Comparison of ENCODE assay signal across 25 cellular contexts in the genomic region with DNA sequence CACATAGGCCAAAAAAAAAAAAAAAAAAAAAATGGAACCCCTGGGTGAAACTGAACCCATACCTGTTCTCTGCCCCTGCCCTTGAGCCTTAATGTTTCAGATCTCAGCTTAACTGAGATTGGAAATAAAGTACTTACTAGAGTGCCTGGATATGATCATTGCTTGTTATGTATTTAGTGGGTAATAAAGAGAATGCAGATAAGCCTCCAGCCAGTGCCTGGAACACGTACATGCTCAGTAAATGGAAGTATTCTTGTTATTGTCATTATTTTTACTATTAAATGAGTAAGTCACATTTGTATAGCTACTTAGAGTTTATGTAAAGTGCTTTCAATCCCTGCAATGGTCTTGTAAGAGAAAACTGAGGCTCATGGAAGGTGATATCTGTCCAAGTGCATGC. TPM values are rescaled to one million over a fixed set of nuclear protein-coding genes. Genes with fewer than 3 reads are reported as not detected.
A peak's percentile ranks its signal among the peaks of the same experiment; 100 is the strongest.
DNase-seq lines count a peak whose midpoint lies in the region; ATAC-seq and TF ChIP-seq lines count a peak whose summit lies in the region.
"Had no signal": no experiment of that assay in that cellular context is flagged by ENCODE, and none has a peak within 500 bp of the region (broad histone marks: within the 10 kb centered on the region; RNA-seq: fewer than 3 reads in every experiment).

No MANE protein-coding gene starts in this region.

- ATAC-seq in SK-N-SH treated with all-trans-retinoic acid at 6 μM for 48 hours, result no peak
- ATAC-seq: PC-3 had no signal

- H3K9me3 Mint-ChIP-seq in endothelial cell (ENCODE audit: unreplicated experiment), result no peaks in the 10 kb centered on the region

- peak overlapping the region; percentile 87 to 94 for H3K18ac ChIP-seq in mesenchymal stem cell (ENCODE audit: low read depth in 1 of 2, low read length in 2 of 2)

- H2BK12ac ChIP-seq in mesenchymal stem cell (ENCODE audit: low read length in 2 of 2), result peak overlapping the region; percentile 79 to 91

- no peak overlapping the region for H2BK120ac ChIP-seq in mesenchymal stem cell (ENCODE audit: low read depth, low read length)

- H3K14ac ChIP-seq in mesenchymal stem cell (ENCODE audit: low read length in 2 of 2), result no peak overlapping the region

- H3K4ac ChIP-seq in mesenchymal stem cell (ENCODE audit: low read depth in 1 of 2, low read length in 2 of 2), result peak overlapping the region in 1 of 2 experiments; percentile 71

- H3K4me2 ChIP-seq in mesenchymal stem cell (ENCODE audit: low read length, poor library complexity, severe bottlenecking), result no peak overlapping the region
- H3K4me2 ChIP-seq: BLaER1 had no signal

- peaks cover 2% of the 10 kb centered on the region for H3K27me3 Mint-ChIP-seq in endothelial cell (ENCODE audit: unreplicated experiment)

- H3K4me3 ChIP-seq in left ventricle myocardium inferior (no peak overlapping the region), mesenchymal stem cell (ENCODE audit: insufficient read depth in 1 of 2, low read depth in 1 of 2, low read length in 2 of 2) (no peak overlapping the region), thyroid gland (replicated peaks in 1 of 3) (no peak overlapping the region)
- H3K4me3 ChIP-seq: BLaER1, GM23248 had no signal

- intact Hi-C loops in left ventricle myocardium inferior (cut with micrococcal nuclease) (no loop called here), cardiac septum (cut with DNase I) (no loop called here), thyroid gland (cut with DNase I) (no loop called here)

- H3K9me3 ChIP-seq in left ventricle myocardium inferior (replicated peaks) (no peaks in the 10 kb centered on the region), mesenchymal stem cell (ENCODE audit: control insufficient read depth, low read length) (no peaks in the 10 kb centered on the region), thyroid gland (no peaks in the 10 kb centered on the region)
- H3K9me3 ChIP-seq: BLaER1 had no signal

- no peak overlapping the region for H3K9ac ChIP-seq in mesenchymal stem cell (ENCODE audit: low read length)
- H3K9ac ChIP-seq: BLaER1, GM23248 had no signal

- no peak overlapping the region for H3K4me3 Mint-ChIP-seq in endothelial cell (ENCODE audit: unreplicated experiment)
- H3K4me3 Mint-ChIP-seq: CD4-positive, CD25-positive, alpha-beta regulatory T cell had no signal

- peak overlapping the region; percentile 47 for H2AK5ac ChIP-seq in mesenchymal stem cell (ENCODE audit: low read length, severe bottlenecking)

- H3K23ac ChIP-seq in mesenchymal stem cell (ENCODE audit: low read length in 2 of 2), result no peak overlapping the region

- H2BK5ac ChIP-seq in mesenchymal stem cell (ENCODE audit: low read depth, low read length, poor library complexity, severe bottlenecking), result no peak overlapping the region

- no peak for TF ChIP-seq POLR2A in thyroid gland (IDR thresholded peaks at IDR 0.05)

- TF ChIP-seq CTCF in left ventricle myocardium inferior (IDR thresholded peaks at IDR 0.05; ENCODE audit: borderline replicate concordance) (no peak), thyroid gland (IDR thresholded peaks at IDR 0.05) (no peak), endothelial cell (IDR thresholded peaks at IDR 0.05; ENCODE audit: unreplicated experiment) (no peak)

- H3K79me1 ChIP-seq in mesenchymal stem cell (replicated peaks; ENCODE audit: low read length, poor library complexity, severe bottlenecking), result no peaks in the 10 kb centered on the region

- H4K8ac ChIP-seq in mesenchymal stem cell (ENCODE audit: low read length), result no peak overlapping the region

- H3K27ac ChIP-seq in left ventricle myocardium inferior (replicated peaks) (peak overlapping the region; percentile 85), mesenchymal stem cell (ENCODE audit: low read length, poor library complexity, severe bottlenecking) (no peak overlapping the region), thyroid gland (peak overlapping the region; percentile 32 to 89 (median 83))
- H3K27ac ChIP-seq: BLaER1 had no signal

- no peaks in the 10 kb centered on the region for H3K36me3 Mint-ChIP-seq in endothelial cell (ENCODE audit: low read depth, unreplicated experiment)
- H3K36me3 Mint-ChIP-seq: CD4-positive, CD25-positive, alpha-beta regulatory T cell had no signal

- no peak overlapping the region for H2BK15ac ChIP-seq in mesenchymal stem cell (ENCODE audit: low read depth, poor library complexity, severe bottlenecking)

- H3K4me1 Mint-ChIP-seq in endothelial cell (ENCODE audit: unreplicated experiment), result no peaks in the 10 kb centered on the region
- H3K4me1 Mint-ChIP-seq: CD4-positive, CD25-positive, alpha-beta regulatory T cell had no signal

- H3K36me3 ChIP-seq in left ventricle myocardium inferior (no peaks in the 10 kb centered on the region), mesenchymal stem cell (ENCODE audit: control insufficient read depth in 1 of 2, insufficient read depth in 2 of 2, low read depth in 1 of 2, low read length in 2 of 2) (no peaks in the 10 kb centered on the region), thyroid gland (no peaks in the 10 kb centered on the region)
- H3K36me3 ChIP-seq: BLaER1 had no signal

- DNase-seq in left ventricle myocardium inferior (no peak), cardiac septum (ENCODE audit: low spot score) (no peak), mesenchymal stem cell (no peak), thyroid gland (no peak), NCI-H69 (lab: John Stamatoyannopoulos, UW) (no peak), endothelial cell (ENCODE audit: low spot score) (no peak), cerebellar cortex (ENCODE audit: low spot score) (no peak)
- DNase-seq: CD4-positive, CD25-positive, alpha-beta regulatory T cell; GM23248; H7; Karpas-422; NCI-H1092 treated with DMSO at 0.1 percent for 48 hours; NCI-H1436; NCI-H187; NCI-H2081 treated with DMSO at 0.1 percent for 48 hours; NCI-H2171; NCI-H345; NCI-H524; NCI-H774; PC-3; SHP77 had no signal

- no CpG with 5 or more reads among the region's 1 CpG for WGBS in mesenchymal stem cell
- WGBS in thyroid gland, 2 donors, result 92 to 95% methylated on average over 1 of the region's 1 CpG

- no peaks in the 10 kb centered on the region for H3K27me3 ChIP-seq in left ventricle myocardium inferior (ENCODE audit: low read depth)
- no peaks in the 10 kb centered on the region for H3K27me3 ChIP-seq in mesenchymal stem cell (ENCODE audit: control insufficient read depth in 1 of 2, insufficient read depth in 1 of 2, low read length in 2 of 2)
- no peaks in the 10 kb centered on the region for H3K27me3 ChIP-seq in thyroid gland
- H3K27me3 ChIP-seq: BLaER1 had no signal

- no peak overlapping the region for H3K27ac Mint-ChIP-seq in endothelial cell (ENCODE audit: unreplicated experiment)
- H3K27ac Mint-ChIP-seq: CD4-positive, CD25-positive, alpha-beta regulatory T cell had no signal

- peak overlapping the region; percentile 4 for H4K91ac ChIP-seq in mesenchymal stem cell (ENCODE audit: low read length)

- no peak overlapping the region for H2AFZ ChIP-seq in mesenchymal stem cell (ENCODE audit: low read depth, low read length)
- H2AFZ ChIP-seq: GM23248 had no signal

- peaks cover 66% of the 10 kb centered on the region for H3K4me1 ChIP-seq in left ventricle myocardium inferior
- H3K4me1 ChIP-seq in mesenchymal stem cell (ENCODE audit: control insufficient read depth, insufficient read depth, low read depth, low read length), result peaks cover 5% of the 10 kb centered on the region
- H3K4me1 ChIP-seq in thyroid gland, result peaks cover 62 to 79% of the 10 kb centered on the region in 2 donors

TF ChIP-seq in SK-N-SH treated with all-trans-retinoic acid at 6 μM for 48 hours, 23 proteins besides CTCF, POLR2A, EP300 and RAD21:
- TF ChIP-seq PATZ1 (CRISPR knock-in tag; IDR thresholded peaks at IDR 0.05; ENCODE audit: borderline replicate concordance) (no peak), BACH2 (CRISPR knock-in tag; IDR thresholded peaks at IDR 0.05; ENCODE audit: borderline replicate concordance) (no peak), RARB (CRISPR knock-in tag; IDR thresholded peaks at IDR 0.05) (no peak), TCF4 (CRISPR knock-in tag; IDR thresholded peaks at IDR 0.05; ENCODE audit: borderline replicate concordance) (peak; percentile 53; the same call in 1 of the 2 replicates), PPARA (CRISPR knock-in tag; IDR thresholded peaks at IDR 0.05; ENCODE audit: borderline replicate concordance) (no peak), ZNF565 (CRISPR knock-in tag; conservative IDR thresholded peaks at IDR 0.05; ENCODE audit: low read depth) (no peak)

RNA-seq across cellular contexts. Expression of gene SLC16A12, which starts 14.7 kb away (rescaled TPM):
- total RNA-seq in left ventricle myocardium inferior (2.0 TPM), cardiac septum (3.1 TPM), thyroid gland (100 to 1,000 TPM in 1 of 4 donors, 10 to 100 TPM in 3; 25.4 to 137 (median 35.3) TPM), endothelial cell (ENCODE audit: unreplicated experiment) (0.21 TPM)
- 0.68 TPM for polyA plus RNA-seq in mesenchymal stem cell (2013, experiment 1 of 2)
- polyA plus RNA-seq in mesenchymal stem cell (2013, experiment 2 of 2), result 0.59 TPM
- total RNA-seq: CD4-positive, CD25-positive, alpha-beta regulatory T cell; G401; GM23248; PC-3; SK-MEL-5 had no signal
- polyA plus RNA-seq: CD4-positive, CD25-positive, alpha-beta regulatory T cell; GM23248 had no signal
